In genomic region chr2:143030127-143030526, GRCh38 we compare ENCODE assay signal across 14 cellular contexts.
DNase-seq lines count a peak whose midpoint lies in the region; ATAC-seq, FAIRE-seq and TF ChIP-seq lines count a peak whose summit lies in the region.
"Had no signal": no experiment of that assay in that cellular context is flagged by ENCODE, and none has a peak within 500 bp of the region (broad histone marks: within the 10 kb centered on the region; RNA-seq: fewer than 3 reads in every experiment).

No MANE protein-coding gene starts in this region.

- no peaks in the 10 kb centered on the region for H3F3A ChIP-seq in MM.1S (ENCODE audit: insufficient read depth, low read length)

- no peaks in the 10 kb centered on the region for H3K9me2 ChIP-seq in MM.1S (replicated peaks; ENCODE audit: insufficient read depth, low read length)

- ATAC-seq in GM19463 (IDR thresholded peaks at IDR 0.05; ENCODE audit: unreplicated experiment), result peak; percentile 38
- no peak for ATAC-seq in HG02870 (IDR thresholded peaks at IDR 0.05; ENCODE audit: unreplicated experiment)

- no peak overlapping the region for H3K9ac ChIP-seq in MM.1S (ENCODE audit: low read length)
- H3K9ac ChIP-seq: GM23248, neural progenitor cell had no signal

- no peaks in the 10 kb centered on the region for H3K79me2 ChIP-seq in MM.1S (ENCODE audit: low read length)

- no peaks in the 10 kb centered on the region for H3K36me3 ChIP-seq in MM.1S (replicated peaks; ENCODE audit: insufficient read depth, low read length)
- H3K36me3 ChIP-seq: neural progenitor cell had no signal

- no peak overlapping the region for H3K4me3 ChIP-seq in MM.1S (ENCODE audit: low read length)
- H3K4me3 ChIP-seq: GM23248, neural progenitor cell had no signal

- DNase-seq in AML-193 (lab: John Stamatoyannopoulos, UW) (peak; percentile 81 to 82), MM.1S (peak; percentile 57), dermis blood vessel endothelial cell (peak; percentile 1), A172 (ENCODE audit: low spot score) (no peak), D721Med (ENCODE audit: insufficient read length, low spot score) (no peak), GM03348 (ENCODE audit: low spot score) (no peak)
- DNase-seq: amygdala, GM23248, NCI-H226, trophoblast cell had no signal

- H3K4me2 ChIP-seq in MM.1S (ENCODE audit: low read depth, low read length), result 0 out of 2 replicates have a peak overlapping the region, but pooled peaks have one; percentile 23
- H3K4me2 ChIP-seq: neural progenitor cell had no signal

- TF ChIP-seq CTCF in MM.1S (IDR thresholded peaks at IDR 0.05; ENCODE audit: low read length) (no peak), D721Med (IDR thresholded peaks at IDR 0.05; ENCODE audit: insufficient read depth, missing control alignments) (no peak)

- no peak overlapping the region for H2AFZ ChIP-seq in MM.1S (ENCODE audit: low read length)
- H2AFZ ChIP-seq: GM23248, neural progenitor cell had no signal

- peaks cover 7% of the 10 kb centered on the region; the same call in 1 of the 2 replicates for H3K4me1 ChIP-seq in MM.1S (ENCODE audit: low read length)
- H3K4me1 ChIP-seq: neural progenitor cell had no signal

- H3K27me3 ChIP-seq in MM.1S (replicated peaks; ENCODE audit: insufficient read depth, low read length), result no peaks in the 10 kb centered on the region

- no peaks in the 10 kb centered on the region for H4K20me1 ChIP-seq in MM.1S (ENCODE audit: insufficient read depth, low read length)

- no peaks in the 10 kb centered on the region for H3K9me3 ChIP-seq in MM.1S (replicated peaks; ENCODE audit: insufficient read depth, low read length)

- FAIRE-seq in D721Med (lab: Jason Lieb, UNC), result no peak
- FAIRE-seq: A204.1 had no signal

- no peak overlapping the region for H3K27ac ChIP-seq in MM.1S (ENCODE audit: low read length)
- H3K27ac ChIP-seq: GM23248, neural progenitor cell had no signal

Comparison
In these comparisons a context has a peak if more than half of its experiments do, and no peak if none do; other contexts are left out.
1. DNase-seq: peak in AML-193 (2 of 2), MM.1S (single experiment) and dermis blood vessel endothelial cell (single experiment); none in A172 (single experiment), D721Med (single experiment) and GM03348 (single experiment).